In genomic region chr9:124054671-124055212, GRCh38 we compare ENCODE assay signal across 9 cellular contexts. TPM values are rescaled to one million over a fixed set of nuclear protein-coding genes. Genes with fewer than 3 reads are reported as not detected.
DNase-seq lines count a peak whose midpoint lies in the region; ATAC-seq and TF ChIP-seq lines count a peak whose summit lies in the region.
"Had no signal": no experiment of that assay in that cellular context is flagged by ENCODE, and none has a peak within 500 bp of the region (broad histone marks: within the 10 kb centered on the region; RNA-seq: fewer than 3 reads in every experiment).

No MANE protein-coding gene starts in this region.

- no peak overlapping the region for H3K4me3 Mint-ChIP-seq in GM23338
- H3K4me3 Mint-ChIP-seq: brain had no signal

- H3K9me3 Mint-ChIP-seq in GM23338, result peaks cover 6% of the 10 kb centered on the region; the same call in 2 of the 3 replicates

- H3K27ac Mint-ChIP-seq in GM23338, result no peak overlapping the region
- H3K27ac Mint-ChIP-seq: brain had no signal

- no peak for TF ChIP-seq CTCF in GM23338 (conservative IDR thresholded peaks at IDR 0.05; ENCODE audit: low read depth in 2 of 2)

- H3K36me3 ChIP-seq in GM23338 (ENCODE audit: insufficient read depth), result no peaks in the 10 kb centered on the region

- no peaks in the 10 kb centered on the region; the same call in 2 of the 3 replicates for H3K36me3 Mint-ChIP-seq in GM23338 (ENCODE audit: low read depth)
- H3K36me3 Mint-ChIP-seq: brain had no signal

- no peaks in the 10 kb centered on the region for H3K79me2 ChIP-seq in GM23338 (replicated peaks; ENCODE audit: insufficient read depth)

- H3K4me1 ChIP-seq in GM23338 (ENCODE audit: insufficient read depth), result no peaks in the 10 kb centered on the region

- no peaks in the 10 kb centered on the region for H3K27me3 ChIP-seq in GM23338 (ENCODE audit: insufficient read depth)

- no peaks in the 10 kb centered on the region for H4K20me1 ChIP-seq in GM23338 (replicated peaks; ENCODE audit: insufficient read depth)

- no peak overlapping the region for H3K4me2 ChIP-seq in GM23338

- peak; percentile 47 for DNase-seq in activated T-cell treated with anti-CD3 and anti-CD28 coated beads for 48 hours (ENCODE audit: low read depth)
- DNase-seq in activated T-cell treated with anti-CD3 and anti-CD28 coated beads, Interleukin-2, amount 50 U/mL, for 1 hour, result no peak
- DNase-seq in H4 (ENCODE audit: low spot score), result peak; percentile 99
- DNase-seq in LoVo (ENCODE audit: low spot score), result peak; percentile 33
- peak; percentile 79 for DNase-seq in dedifferentiated amniotic fluid mesenchymal stem cell (ENCODE audit: extremely low spot score)
- no peak for DNase-seq in GM23338 (ENCODE audit: low spot score)
- DNase-seq in KG1 (lab: John Stamatoyannopoulos, UW), result no peak
- no peak for DNase-seq in activated CD8-positive, alpha-beta memory T cell treated with anti-CD3 and anti-CD28 coated beads for 24 hours

- ATAC-seq in GM23338, result no peak

- no peak overlapping the region for H3K4me3 ChIP-seq in GM23338

- no peaks in the 10 kb centered on the region for H3F3A ChIP-seq in GM23338 (replicated peaks; ENCODE audit: low read depth)

- no peak overlapping the region for H3K27ac ChIP-seq in GM23338 (ENCODE audit: low read depth)

- H2AFZ ChIP-seq in GM23338, result no peak overlapping the region

- H3K27me3 Mint-ChIP-seq in GM23338 (ENCODE audit: insufficient read depth, low read depth, poor library complexity), result peaks cover 7% of the 10 kb centered on the region

- no peaks in the 10 kb centered on the region for H3K4me1 Mint-ChIP-seq in GM23338
- H3K4me1 Mint-ChIP-seq: brain had no signal

- H3K9me2 ChIP-seq in GM23338 (ENCODE audit: insufficient read depth), result no peaks in the 10 kb centered on the region

TF ChIP-seq in GM23338, 12 proteins besides CTCF, POLR2A, EP300 and RAD21:
- TF ChIP-seq REST (IDR thresholded peaks at IDR 0.05; ENCODE audit: unreplicated experiment) (no peak), STAT1 (IDR thresholded peaks at IDR 0.05; ENCODE audit: unreplicated experiment) (no peak), NANOG (IDR thresholded peaks at IDR 0.05; ENCODE audit: borderline replicate concordance) (no peak)

RNA-seq across cellular contexts. Expression of gene LHX2, which starts 43.2 kb away (rescaled TPM):
- total RNA-seq in H4 (2014; rRNA removed; shearing (Covaris generic)), result 2.2 and 8.5 TPM in 2 replicates
- 0.19 and 1.7 TPM in 2 replicates for total RNA-seq in GM23338 (2014; rRNA removed; shearing (Covaris generic))
- polyA plus RNA-seq in GM23338 (2016; fragmentation: Nextera tagmentation; extraction: Ambion mirVana), result 0.45 TPM in 1 of 2 replicates, not detected in the other

Comparison
In these comparisons a context has a peak if more than half of its experiments do, and no peak if none do; other contexts are left out.
1. DNase-seq: peak in activated T-cell treated with anti-CD3 and anti-CD28 coated beads for 48 hours (single experiment), H4 (single experiment), LoVo (single experiment) and dedifferentiated amniotic fluid mesenchymal stem cell (single experiment); none in activated T-cell treated with anti-CD3 and anti-CD28 coated beads, Interleukin-2, amount 50 U/mL, for 1 hour (single experiment), GM23338 (single experiment), KG1 (single experiment) and activated CD8-positive, alpha-beta memory T cell treated with anti-CD3 and anti-CD28 coated beads for 24 hours (single experiment).